Comparison of ENCODE assay signal across 17 cellular contexts in genomic region chr6:14039038-14039437, GRCh38.
"Had no signal": no experiment of that assay in that cellular context is flagged by ENCODE, and none has a peak within 500 bp of the region (broad histone marks: within the 10 kb centered on the region; RNA-seq: fewer than 3 reads in every experiment).

No MANE protein-coding gene starts in this region.

- H3K36me3 ChIP-seq: esophagus squamous epithelium, left ventricle myocardium inferior, lower lobe of right lung, pancreas had no signal

- H3K27ac ChIP-seq: esophagus squamous epithelium, hepatocyte, left ventricle myocardium inferior, lower lobe of right lung had no signal

- H3K4me3 ChIP-seq: esophagus squamous epithelium, hepatocyte, left ventricle myocardium inferior, lower lobe of right lung, pancreas had no signal

- H3K4me2 ChIP-seq: hepatocyte had no signal

- DNase-seq: dermis blood vessel endothelial cell; esophagus squamous epithelium; foreskin melanocyte; head of caudate nucleus; kidney; left cardiac atrium; left ventricle myocardium inferior; lower lobe of right lung; midbrain; occipital lobe; pancreas; right cardiac atrium; small intestine; stimulated activated CD4-positive, alpha-beta T cell treated with anti-CD3 and anti-CD28 coated beads, Interleukin-12 subunit alpha, Interleukin-12 subunit beta, amount 100 ng/mL, for 4 hours; stimulated activated naive CD4-positive, alpha-beta T cell; trophoblast cell had no signal

- H3K9me3 ChIP-seq: esophagus squamous epithelium, left ventricle myocardium inferior, lower lobe of right lung, pancreas had no signal

- ATAC-seq: right cardiac atrium had no signal

- H3K79me2 ChIP-seq: hepatocyte had no signal

- H2AFZ ChIP-seq: hepatocyte had no signal

- H3K27me3 ChIP-seq: hepatocyte, pancreas had no signal

- H3K4me1 ChIP-seq: left ventricle myocardium inferior, lower lobe of right lung, pancreas had no signal
